9 cellular contexts compared by ENCODE assay signal in genomic region chr1:6414881-6415280, GRCh38. TPM values are rescaled to one million over a fixed set of nuclear protein-coding genes. Genes with fewer than 3 reads are reported as not detected.
DNase-seq lines count a peak whose midpoint lies in the region; ATAC-seq and TF ChIP-seq lines count a peak whose summit lies in the region.
"Had no signal": no experiment of that assay in that cellular context is flagged by ENCODE, and none has a peak within 500 bp of the region (broad histone marks: within the 10 kb centered on the region; RNA-seq: fewer than 3 reads in every experiment).

No MANE protein-coding gene starts in this region.

- peak overlapping the region; percentile 32 for H2AFZ ChIP-seq in fibroblast of lung (ENCODE audit: low read length)

- peaks cover 34% of the 10 kb centered on the region for H3K27me3 ChIP-seq in fibroblast of lung (ENCODE audit: control insufficient read depth, insufficient read depth, low read length)

- no peaks in the 10 kb centered on the region for H4K20me1 ChIP-seq in fibroblast of lung (ENCODE audit: control insufficient read depth, extremely low read depth, insufficient read depth, low read length)

- TF ChIP-seq CTCF in fibroblast of lung (conservative IDR thresholded peaks at IDR 0.05 in 1 of 2, IDR thresholded peaks at IDR 0.05 in 1 of 2; ENCODE audit: low read depth in 1 of 2, low read length in 2 of 2) = no peak

- H3K9ac ChIP-seq in fibroblast of lung (ENCODE audit: insufficient read depth, low read length) = no peak overlapping the region

- peaks cover 91% of the 10 kb centered on the region for H3K27me3 Mint-ChIP-seq in stimulated activated naive CD8-positive, alpha-beta T cell treated with anti-CD3 and anti-CD28 coated beads, Interleukin-15, amount 100 ng/mL, for 72 hours

- H3K4me1 ChIP-seq in fibroblast of lung (ENCODE audit: control insufficient read depth, extremely low read depth, insufficient read depth, low read length) = no peaks in the 10 kb centered on the region

- peaks cover 24% of the 10 kb centered on the region for H3K4me1 Mint-ChIP-seq in stimulated activated naive CD8-positive, alpha-beta T cell treated with anti-CD3 and anti-CD28 coated beads, Interleukin-15, amount 100 ng/mL, for 72 hours

- no peaks in the 10 kb centered on the region for H3K36me3 ChIP-seq in fibroblast of lung (ENCODE audit: control insufficient read depth, insufficient read depth, low read length)
- H3K36me3 ChIP-seq: cardiac muscle cell had no signal

- H3K4me2 ChIP-seq in fibroblast of lung (ENCODE audit: extremely low read depth, insufficient read depth, low read length) = no peak overlapping the region

- peak overlapping the region; percentile 58 to 62 for H3K4me3 Mint-ChIP-seq in stimulated activated naive CD8-positive, alpha-beta T cell treated with anti-CD3 and anti-CD28 coated beads, Interleukin-15, amount 100 ng/mL, for 72 hours
- H3K4me3 Mint-ChIP-seq: activated CD4-positive, alpha-beta memory T cell treated with anti-CD3 and anti-CD28 coated beads, Interleukin-2, amount 10 ng/mL, durations not matched to agents 7 days and 5 days had no signal

- H3K79me2 ChIP-seq in fibroblast of lung (ENCODE audit: control insufficient read depth, insufficient read depth, low read length) = no peaks in the 10 kb centered on the region

- no peak overlapping the region for H3K27ac ChIP-seq in fibroblast of lung (ENCODE audit: insufficient read depth, low read length)
- H3K27ac ChIP-seq: cardiac muscle cell had no signal

- ATAC-seq in stimulated activated naive CD8-positive, alpha-beta T cell treated with anti-CD3 and anti-CD28 coated beads, Interleukin-15, amount 100 ng/mL, for 72 hours = no peak
- no peak for ATAC-seq in stimulated activated naive CD8-positive, alpha-beta T cell treated with anti-CD3 and anti-CD28 coated beads, Interleukin-15, Interleukin-2, amounts not matched to agents 100 U/mL and 50 U/mL, for 24 hours
- no peak for ATAC-seq in HG03342 (IDR thresholded peaks at IDR 0.05; ENCODE audit: unreplicated experiment)

- H3K9me3 ChIP-seq in fibroblast of lung (ENCODE audit: control insufficient read depth, insufficient read depth, low read depth, low read length) = no peaks in the 10 kb centered on the region

- no peak overlapping the region for H3K4me3 ChIP-seq in fibroblast of lung (replicated peaks in 1 of 4; ENCODE audit: control extremely low read depth in 1 of 4, insufficient read depth in 1 of 4, low read depth in 3 of 4, low read length in 4 of 4)
- H3K4me3 ChIP-seq: cardiac muscle cell had no signal

- no peak for DNase-seq in stimulated activated naive CD8-positive, alpha-beta T cell treated with anti-CD3 and anti-CD28 coated beads, Interleukin-15, amount 100 ng/mL, for 72 hours
- no peak for DNase-seq in stimulated activated naive CD8-positive, alpha-beta T cell treated with anti-CD3 and anti-CD28 coated beads, Interleukin-15, Interleukin-2, amounts not matched to agents 100 U/mL and 50 U/mL, for 24 hours
- DNase-seq in fibroblast of lung (ENCODE audit: low read depth in 2 of 2) (no peak), OCI-M1 (lab: John Stamatoyannopoulos, UW) (no peak)
- DNase-seq in activated CD4-positive, alpha-beta T cell treated with anti-CD3 and anti-CD28 coated beads, Interleukin-2, amount 50 U/mL, for 1 hour = no peak
- DNase-seq: activated gamma-delta T cell treated with Interleukin-2 at 50 U/mL for 16 hours had no signal

- H3K27ac Mint-ChIP-seq in stimulated activated naive CD8-positive, alpha-beta T cell treated with anti-CD3 and anti-CD28 coated beads, Interleukin-15, amount 100 ng/mL, for 72 hours = peak overlapping the region; percentile 80 to 88
- H3K27ac Mint-ChIP-seq: activated CD4-positive, alpha-beta memory T cell treated with anti-CD3 and anti-CD28 coated beads, Interleukin-2, amount 10 ng/mL, durations not matched to agents 7 days and 5 days had no signal

- H3K9me3 Mint-ChIP-seq in stimulated activated naive CD8-positive, alpha-beta T cell treated with anti-CD3 and anti-CD28 coated beads, Interleukin-15, amount 100 ng/mL, for 72 hours = no peaks in the 10 kb centered on the region
- H3K9me3 Mint-ChIP-seq: activated CD4-positive, alpha-beta memory T cell treated with anti-CD3 and anti-CD28 coated beads, Interleukin-2, amount 10 ng/mL, durations not matched to agents 7 days and 5 days had no signal

RNA-seq across cellular contexts. Expression of gene HES2, which starts 4.8 kb away (rescaled TPM):
- 0.26 and 0.50 TPM in 2 replicates for total RNA-seq in fibroblast of lung
- 0.02 TPM in 1 of 2 replicates, not detected in the other for polyA plus RNA-seq in fibroblast of lung
- 0.08 TPM in 1 of 2 replicates, not detected in the other for polyA plus RNA-seq in fibroblast of lung (2012)
- not detected in 2 replicates for polyA minus RNA-seq in fibroblast of lung (ENCODE audit: low replicate concordance)
- total RNA-seq: cardiac muscle cell had no signal
- polyA plus RNA-seq: cardiac muscle cell had no signal

RNA-seq across cellular contexts. Expression of gene ESPN, which starts 9.7 kb away (rescaled TPM):
- total RNA-seq in fibroblast of lung = not detected in 2 replicates
- polyA plus RNA-seq in fibroblast of lung = not detected in 2 replicates
- not detected in 2 replicates for polyA plus RNA-seq in fibroblast of lung (2012)
- not detected in 2 replicates for polyA minus RNA-seq in fibroblast of lung (ENCODE audit: low replicate concordance)

RNA-seq across cellular contexts. Expression of gene ACOT7, which starts 21.3 kb away (rescaled TPM):
- 22.3 and 58.0 TPM in 2 replicates for total RNA-seq in fibroblast of lung
- 50.7 and 141 TPM in 2 replicates for polyA plus RNA-seq in fibroblast of lung
- 52.2 and 154 TPM in 2 replicates for polyA plus RNA-seq in fibroblast of lung (2012)
- polyA minus RNA-seq in fibroblast of lung (ENCODE audit: low replicate concordance) = 41.2 and 134 TPM in 2 replicates

RNA-seq across cellular contexts. Expression of gene TNFRSF25, which starts 51.1 kb away (rescaled TPM):
- 0.51 and 1.5 TPM in 2 replicates for total RNA-seq in fibroblast of lung
- 0.24 and 0.37 TPM in 2 replicates for polyA plus RNA-seq in fibroblast of lung
- 0.19 and 1.0 TPM in 2 replicates for polyA plus RNA-seq in fibroblast of lung (2012)
- polyA minus RNA-seq in fibroblast of lung (ENCODE audit: low replicate concordance) = 0.26 TPM in 1 of 2 replicates, not detected in the other
